11 cellular contexts compared by ENCODE assay signal in the genomic region with DNA sequence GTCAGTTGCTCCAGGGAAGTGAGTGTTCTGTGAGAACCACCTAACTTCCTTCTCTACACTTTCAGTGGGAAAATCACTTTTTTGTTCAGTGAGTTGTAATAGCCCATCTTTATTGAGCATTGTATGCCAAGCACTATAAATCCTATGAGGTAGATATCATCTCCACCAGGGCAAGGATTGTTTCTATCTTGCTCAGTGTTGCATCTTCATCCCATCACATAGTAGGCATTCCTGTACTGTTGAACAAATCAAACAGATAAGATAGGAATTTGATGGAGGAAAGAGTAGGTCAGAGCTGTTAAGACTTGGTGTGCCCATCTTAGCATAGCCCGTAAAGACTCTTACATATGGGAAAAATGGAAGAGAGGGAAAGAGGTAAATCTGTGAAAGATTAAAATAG. TPM values are rescaled to one million over a fixed set of nuclear protein-coding genes. Genes with fewer than 3 reads are reported as not detected.
DNase-seq lines count a peak whose midpoint lies in the region; ATAC-seq, FAIRE-seq and TF ChIP-seq lines count a peak whose summit lies in the region.
"Had no signal": no experiment of that assay in that cellular context is flagged by ENCODE, and none has a peak within 500 bp of the region (broad histone marks: within the 10 kb centered on the region; RNA-seq: fewer than 3 reads in every experiment).

No MANE protein-coding gene starts in this region.

- TF ChIP-seq POLR2A in GM12891 (IDR thresholded peaks at IDR 0.05; ENCODE audit: low read depth, low read length), result no peak

- no peak overlapping the region for H3K4me3 ChIP-seq in CD4-positive, alpha-beta memory T cell (ENCODE audit: low read length in 2 of 2)
- H3K4me3 ChIP-seq in SJSA1, result no peak overlapping the region
- no peak overlapping the region for H3K4me3 ChIP-seq in fibroblast of lung (replicated peaks in 1 of 4; ENCODE audit: control extremely low read depth in 1 of 4, insufficient read depth in 1 of 4, low read depth in 3 of 4, low read length in 4 of 4)
- no peak overlapping the region for H3K4me3 ChIP-seq in psoas muscle

- no peaks in the 10 kb centered on the region for H4K20me1 ChIP-seq in fibroblast of lung (ENCODE audit: control insufficient read depth, extremely low read depth, insufficient read depth, low read length)

- no peaks in the 10 kb centered on the region for H3K27me3 ChIP-seq in CD4-positive, alpha-beta memory T cell (ENCODE audit: insufficient read depth, low read length)
- H3K27me3 ChIP-seq in SJSA1 (replicated peaks) (no peaks in the 10 kb centered on the region), fibroblast of lung (ENCODE audit: control insufficient read depth, insufficient read depth, low read length) (no peaks in the 10 kb centered on the region), psoas muscle (ENCODE audit: insufficient read depth in 3 of 3, low read length in 2 of 3) (no peaks in the 10 kb centered on the region)

- H2AFZ ChIP-seq in fibroblast of lung (ENCODE audit: low read length), result no peak overlapping the region

- H3K9me3 Mint-ChIP-seq in CD4-positive, alpha-beta memory T cell, result peaks cover 0 to 3% (median 0%) of the 10 kb centered on the region in 8 donors

- CTCF ChIA-PET in CD4-positive, alpha-beta memory T cell (lab: Charles Lee; ENCODE audit: partially characterized antibody), result interaction anchor here (0.7 to 2.2 kb wide), 5 partner anchors 83 to 247 kb away, joined by 3 to 14 read pairs (median 5); no protein-coding TSS in a partner anchor

- 96 to 100% (median 96%) methylated on average over 1 of the region's 1 CpG for WGBS in psoas muscle, 3 donors

- no peak for ATAC-seq in psoas muscle

- H3K4me1 Mint-ChIP-seq in CD4-positive, alpha-beta memory T cell, result peaks cover 52 to 79% (median 64%) of the 10 kb centered on the region in 4 donors

- peak overlapping the region; percentile 56 to 100 (median 99) for H3K27ac Mint-ChIP-seq in CD4-positive, alpha-beta memory T cell

- H3K4me1 ChIP-seq in CD4-positive, alpha-beta memory T cell (ENCODE audit: insufficient read depth, low read length), result peaks cover 60% of the 10 kb centered on the region
- H3K4me1 ChIP-seq in SJSA1 (replicated peaks) (peaks cover 84% of the 10 kb centered on the region), fibroblast of lung (ENCODE audit: control insufficient read depth, extremely low read depth, insufficient read depth, low read length) (peaks cover 33% of the 10 kb centered on the region), psoas muscle (peaks cover 36% of the 10 kb centered on the region)

- H3K36me3 ChIP-seq in CD4-positive, alpha-beta memory T cell (ENCODE audit: insufficient read depth, low read length), result peaks cover 9% of the 10 kb centered on the region
- H3K36me3 ChIP-seq in SJSA1, result peaks cover 35% of the 10 kb centered on the region
- peaks cover 8% of the 10 kb centered on the region for H3K36me3 ChIP-seq in fibroblast of lung (ENCODE audit: control insufficient read depth, insufficient read depth, low read length)
- peaks cover 3 to 22% of the 10 kb centered on the region in 2 donors for H3K36me3 ChIP-seq in psoas muscle (ENCODE audit: insufficient read depth in 1 of 2, low read depth in 1 of 2)

- TF ChIP-seq CTCF in fibroblast of lung (conservative IDR thresholded peaks at IDR 0.05 in 1 of 2, IDR thresholded peaks at IDR 0.05 in 1 of 2; ENCODE audit: low read depth in 1 of 2, low read length in 2 of 2), result no peak
- TF ChIP-seq CTCF in psoas muscle (IDR thresholded peaks at IDR 0.05), result no peak

- no peak for DNase-seq in CD4-positive, alpha-beta memory T cell
- DNase-seq in SJSA1 (ENCODE audit: low read depth in 1 of 2, low spot score in 2 of 2) (no peak), fibroblast of lung (ENCODE audit: low read depth in 2 of 2) (no peak), psoas muscle (no peak), NCI-H82 (lab: John Stamatoyannopoulos, UW) (no peak), GM12891 (ENCODE audit: insufficient read length, low spot score) (no peak), inferior parietal cortex (ENCODE audit: extremely low spot score) (no peak), EL (no peak)
- DNase-seq: HCEC 1CT, NCI-H2081 treated with DMSO at 0.1 percent for 48 hours, T1000 had no signal

- H3K27me3 Mint-ChIP-seq in CD4-positive, alpha-beta memory T cell, result no peaks in the 10 kb centered on the region

- no peak overlapping the region for H3K9ac ChIP-seq in fibroblast of lung (ENCODE audit: insufficient read depth, low read length)

- H3K79me2 ChIP-seq in fibroblast of lung (ENCODE audit: control insufficient read depth, insufficient read depth, low read length), result peaks cover 12% of the 10 kb centered on the region

- intact Hi-C loops in CD4-positive, alpha-beta memory T cell (cut with micrococcal nuclease), result no loop called here
- intact Hi-C loops in psoas muscle (cut with DNase I), result loop anchor here (5.0 kb wide), 3 partner anchors 43 to 108 kb away; a partner anchor contains a TSS

- no peak for FAIRE-seq in GM12891 (lab: Jason Lieb, UNC)

- POLR2A ChIA-PET in CD4-positive, alpha-beta memory T cell (lab: Charles Lee; ENCODE audit: partially characterized antibody), result interaction anchor here (0.7 to 13.8 kb wide), 7 partner anchors 7 to 86 kb away, joined by 3 to 595 read pairs (median 20); a partner anchor contains a TSS

- peak overlapping the region; percentile 33 for H3K27ac ChIP-seq in CD4-positive, alpha-beta memory T cell (ENCODE audit: low read depth, low read length)
- H3K27ac ChIP-seq in SJSA1, result 0 out of 2 replicates have a peak overlapping the region, but pooled peaks have one; percentile 99
- H3K27ac ChIP-seq in fibroblast of lung (ENCODE audit: insufficient read depth, low read length), result peak overlapping the region; percentile 33
- H3K27ac ChIP-seq in psoas muscle, result peak overlapping the region; percentile 98

- H3K4me2 ChIP-seq in fibroblast of lung (ENCODE audit: extremely low read depth, insufficient read depth, low read length), result no peak overlapping the region

- peak overlapping the region in 2 of 8 donors; percentile 37 to 63 for H3K4me3 Mint-ChIP-seq in CD4-positive, alpha-beta memory T cell

- peaks cover 14 to 51% of the 10 kb centered on the region in 2 donors for H3K36me3 Mint-ChIP-seq in CD4-positive, alpha-beta memory T cell

- H3K9me3 ChIP-seq in CD4-positive, alpha-beta memory T cell (ENCODE audit: control insufficient read depth in 1 of 2, low read length in 2 of 2), result no peaks in the 10 kb centered on the region
- H3K9me3 ChIP-seq in SJSA1 (replicated peaks) (no peaks in the 10 kb centered on the region), fibroblast of lung (ENCODE audit: control insufficient read depth, insufficient read depth, low read depth, low read length) (no peaks in the 10 kb centered on the region), psoas muscle (no peaks in the 10 kb centered on the region)

TF ChIP-seq in GM12891, 5 proteins besides CTCF, POLR2A, EP300 and RAD21:
- TF ChIP-seq PAX5 (IDR thresholded peaks at IDR 0.05; ENCODE audit: insufficient read depth, low read length, severe bottlenecking), result no peak
- no peak for TF ChIP-seq SPI1 (IDR thresholded peaks at IDR 0.05; ENCODE audit: low read depth, low read length)
- no peak for TF ChIP-seq POU2F2 (IDR thresholded peaks at IDR 0.05; ENCODE audit: low read depth, low read length)

RNA-seq across cellular contexts. Expression of a gene that starts 2.9 kb away (rescaled TPM):
- 10 to 100 TPM; 17.7 to 18.2 TPM for total RNA-seq in CD4-positive, alpha-beta memory T cell
- polyA plus RNA-seq in CD4-positive, alpha-beta memory T cell, result 10 to 100 TPM in 1 of 2 donors, 1 to 10 TPM in 1; 7.9 to 13.2 TPM
- 10.2 and 21.3 TPM in 2 replicates for total RNA-seq in SJSA1 (2014; rRNA removed; shearing (Covaris generic))
- 17.2 and 29.6 TPM in 2 replicates for total RNA-seq in fibroblast of lung
- polyA plus RNA-seq in fibroblast of lung, result 10.4 and 13.3 TPM in 2 replicates
- 7.6 and 8.9 TPM in 2 replicates for polyA plus RNA-seq in fibroblast of lung (2012)
- 16.0 and 24.3 TPM in 2 replicates for polyA minus RNA-seq in fibroblast of lung (ENCODE audit: low replicate concordance)
- 1 to 10 TPM; 4.2 to 7.4 (median 5.5) TPM for total RNA-seq in psoas muscle
- 1 to 10 TPM; 2.5 to 5.5 (median 3.4) TPM for polyA plus RNA-seq in psoas muscle
- polyA plus RNA-seq in GM12891 (2012; ENCODE audit: low read depth, missing spikeins), result 11.0 TPM

RNA-seq across cellular contexts. Expression of a gene that starts 41.6 kb away (rescaled TPM):
- total RNA-seq in CD4-positive, alpha-beta memory T cell, result 10 to 100 TPM; 54.9 to 56.4 TPM
- 10 to 100 TPM in 1 of 2 donors, 1 to 10 TPM in 1; 6.2 to 18.1 TPM for polyA plus RNA-seq in CD4-positive, alpha-beta memory T cell
- 18.4 and 19.9 TPM in 2 replicates for total RNA-seq in SJSA1 (2014; rRNA removed; shearing (Covaris generic))
- 4.6 and 6.3 TPM in 2 replicates for total RNA-seq in fibroblast of lung
- 16.9 and 22.3 TPM in 2 replicates for polyA plus RNA-seq in fibroblast of lung
- polyA plus RNA-seq in fibroblast of lung (2012), result 14.3 and 18.7 TPM in 2 replicates
- 56.9 and 116 TPM in 2 replicates for polyA minus RNA-seq in fibroblast of lung (ENCODE audit: low replicate concordance)
- total RNA-seq in psoas muscle, result 10 to 100 TPM in 3 of 4 donors, 1 to 10 TPM in 1; 9.9 to 16.9 (median 12.5) TPM
- 10 to 100 TPM in 1 of 3 donors, 1 to 10 TPM in 2; 7.7 to 11.3 (median 9.6) TPM for polyA plus RNA-seq in psoas muscle
- polyA plus RNA-seq in GM12891 (2012; ENCODE audit: low read depth, missing spikeins), result 24.3 TPM

Comparison
In these comparisons a context has a peak if more than half of its experiments do, and no peak if none do; other contexts are left out.
1. H3K27ac ChIP-seq: peak in every context shown above with its lines; median percentile 99 in SJSA1; 98 in psoas muscle; 33 in CD4-positive, alpha-beta memory T cell; 33 in fibroblast of lung.